In the genomic region with DNA sequence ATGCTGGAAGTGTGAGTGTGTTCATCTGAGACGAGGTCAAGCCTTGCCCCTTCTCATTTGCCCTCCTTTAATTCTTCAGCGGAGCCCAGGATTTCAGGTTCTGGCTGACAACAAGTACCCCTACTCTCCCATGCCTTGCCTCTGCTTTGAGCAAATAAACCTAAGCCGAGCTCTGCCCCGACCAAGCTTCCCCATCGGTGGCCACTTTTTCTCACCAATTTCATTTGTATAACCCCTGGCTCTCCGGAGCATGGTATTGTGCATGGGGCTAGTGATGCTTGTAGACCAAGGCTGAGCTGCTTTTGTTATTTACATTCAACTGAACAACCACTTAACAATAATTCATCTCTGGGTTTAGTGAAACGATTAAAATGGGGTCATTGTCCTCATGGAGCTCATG, we compare ENCODE assay signal across 34 cellular contexts.
"Had no signal": no experiment of that assay in that cellular context is flagged by ENCODE, and none has a peak within 500 bp of the region (broad histone marks: within the 10 kb centered on the region; RNA-seq: fewer than 3 reads in every experiment).

No MANE protein-coding gene starts in this region.

- H3K27me3 ChIP-seq: MG63 had no signal

- H3K4me3 ChIP-seq: MG63 had no signal

- DNase-seq: Karpas-422, Kasumi-1, KG1, MG63, MM.1S, MV-4-11, NCI-H1048, NCI-H1092, NCI-H1092 treated with DMSO at 0.1 percent for 48 hours, NCI-H1105, NCI-H1105 treated with DMSO at 0.1 percent for 48 hours, NCI-H1417, NCI-H1417 treated with DMSO at 0.1 percent for 48 hours, NCI-H1436, NCI-H1436 treated with DMSO at 0.1 percent for 48 hours, NCI-H146, NCI-H1694, NCI-H1694 treated with DMSO at 0.1 percent for 48 hours, NCI-H187, NCI-H187 treated with DMSO at 0.1 percent for 48 hours, NCI-H1930, NCI-H2029, NCI-H2029 treated with DMSO at 0.1 percent for 48 hours, NCI-H2081, NCI-H2081 treated with DMSO at 0.1 percent for 48 hours, NCI-H2107, NCI-H2171, NCI-H2171 treated with DMSO at 0.1 percent for 48 hours, NCI-H2227 treated with DMSO at 0.1 percent for 48 hours, NCI-H226, NCI-H345, NCI-H446, NCI-H446 treated with DMSO at 0.1 percent for 48 hours had no signal

- H3K36me3 ChIP-seq: MG63 had no signal

- H3K27ac ChIP-seq: KMS-11 had no signal

- H3K9me3 ChIP-seq: MG63 had no signal
